In the genomic region with DNA sequence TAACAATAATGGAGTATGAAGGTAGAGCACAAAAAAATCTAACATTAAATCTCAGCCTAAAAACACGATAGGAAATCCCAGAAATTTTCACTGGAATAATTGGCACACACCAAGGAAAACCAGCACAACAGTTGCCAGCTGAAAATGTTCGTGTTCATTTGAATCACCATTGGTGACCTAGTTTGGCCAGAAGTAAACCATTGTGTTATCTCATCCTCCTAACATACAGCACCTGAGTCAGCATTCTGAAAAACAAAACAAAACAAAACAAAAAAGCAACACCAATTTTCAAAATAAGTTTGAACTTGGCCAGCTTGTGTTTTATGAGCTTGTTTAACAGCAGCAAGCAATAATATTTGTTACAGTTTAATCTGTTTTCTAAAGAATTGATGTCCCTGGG, we compare ENCODE assay signal across 27 cellular contexts. TPM values are rescaled to one million over a fixed set of nuclear protein-coding genes. Genes with fewer than 3 reads are reported as not detected.
"Had no signal": no experiment of that assay in that cellular context is flagged by ENCODE, and none has a peak within 500 bp of the region (broad histone marks: within the 10 kb centered on the region; RNA-seq: fewer than 3 reads in every experiment).

No MANE protein-coding gene starts in this region.

- H3K36me3 ChIP-seq: esophagus muscularis mucosa, gastroesophageal sphincter, prostate gland, tibial artery, vagina had no signal

- H3K4me1 ChIP-seq: esophagus muscularis mucosa, gastroesophageal sphincter, prostate gland, tibial artery, vagina had no signal

- H3K27ac ChIP-seq: esophagus muscularis mucosa, gastroesophageal sphincter, prostate gland, tibial artery, vagina had no signal

- H3K27me3 Mint-ChIP-seq: activated naive CD8-positive, alpha-beta T cell had no signal

- H3K36me3 Mint-ChIP-seq: activated naive CD8-positive, alpha-beta T cell; natural killer cell had no signal

- DNase-seq: activated CD4-positive, alpha-beta T cell treated with anti-CD3 and anti-CD28 coated beads, Interleukin-2, amount 50 U/mL, for 4 hours; activated CD8-positive, alpha-beta memory T cell treated with anti-CD3 and anti-CD28 coated beads for 24 hours; activated CD8-positive, alpha-beta memory T cell treated with anti-CD3 and anti-CD28 coated beads, Interleukin-2, amount 50 U/mL, for 4 hours; activated naive CD4-positive, alpha-beta T cell; activated T-cell treated with anti-CD3 and anti-CD28 coated beads, Interleukin-2, amount 50 U/mL, for 24 hours; amniotic stem cell; cortex of kidney; effector CD4-positive, alpha-beta T cell; head of caudate nucleus; islet precursor cell; left cardiac atrium; midbrain; natural killer cell; right cardiac atrium; stimulated activated CD4-positive, alpha-beta T cell treated with anti-CD3 and anti-CD28 coated beads, Interleukin-12 subunit alpha, Interleukin-12 subunit beta, amount 100 ng/mL, for 4 hours; stimulated activated CD4-positive, alpha-beta T cell treated with anti-CD3 and anti-CD28 coated beads, Interleukin-4, amount 100 ng/mL, for 4 hours; stimulated activated naive CD8-positive, alpha-beta T cell treated with anti-CD3 and anti-CD28 coated beads, Interleukin-15, Interleukin-2, amounts not matched to agents 100 U/mL and 50 U/mL, for 24 hours; T-helper 1 cell; T-helper 9 cell; tibial artery had no signal

- H3K4me3 ChIP-seq: esophagus muscularis mucosa, gastroesophageal sphincter, prostate gland, tibial artery, vagina had no signal

- H3K4me3 Mint-ChIP-seq: activated naive CD8-positive, alpha-beta T cell; activated T-cell treated with anti-CD3 and anti-CD28 coated beads, Interleukin-2, amount 50 U/mL, for 24 hours; natural killer cell had no signal

- H3K4me1 Mint-ChIP-seq: natural killer cell had no signal

- H3K9me3 ChIP-seq: esophagus muscularis mucosa, gastroesophageal sphincter, prostate gland, vagina had no signal

- ATAC-seq: gastroesophageal sphincter; left cardiac atrium; natural killer cell; right cardiac atrium; stimulated activated naive CD8-positive, alpha-beta T cell treated with anti-CD3 and anti-CD28 coated beads, Interleukin-15, Interleukin-2, amounts not matched to agents 100 U/mL and 50 U/mL, for 24 hours had no signal

- H3K9me3 Mint-ChIP-seq: natural killer cell had no signal

- FAIRE-seq: bronchial epithelial cell had no signal

- H3K27ac Mint-ChIP-seq: activated naive CD8-positive, alpha-beta T cell; activated T-cell treated with anti-CD3 and anti-CD28 coated beads, Interleukin-2, amount 50 U/mL, for 24 hours; activated T-helper 2 cell treated with anti-CD3 and anti-CD28 coated beads, Interferon-gamma antibody, Interleukin-2, Interleukin-4, amounts not matched to agents 10 μg/mL and 5 μg/mL and 100 μg/mL, durations not matched to agents 14 hours and 24 hours and 36 hours; natural killer cell had no signal

- H3K27me3 ChIP-seq: esophagus muscularis mucosa, gastroesophageal sphincter, tibial artery, vagina had no signal

RNA-seq across cellular contexts. Expression of gene UCHL1, which starts 41.1 kb away (rescaled TPM):
- total RNA-seq: natural killer cell had no signal
